In genomic region chr16:15033309-15033707, GRCh38 we compare ENCODE assay signal across 1 cellular context.
TF ChIP-seq lines count a peak whose summit lies in the region.

No MANE protein-coding gene starts in this region.

TF ChIP-seq in HepG2, 621 proteins besides CTCF, POLR2A, EP300 and RAD21 (continued from another document):
- TF ChIP-seq ZNF280B (CRISPR knock-in tag; IDR thresholded peaks at IDR 0.05; ENCODE audit: borderline replicate concordance), result 0 out of 2 replicates have a peak, but pooled peaks have one; percentile 42
- TF ChIP-seq HMG20A (CRISPR knock-in tag; IDR thresholded peaks at IDR 0.05; ENCODE audit: borderline replicate concordance), result no peak
- peak; percentile 31; the same call in 1 of the 2 replicates for TF ChIP-seq ZNF768 (CRISPR knock-in tag; IDR thresholded peaks at IDR 0.05)
- peak; percentile 58 for TF ChIP-seq RBM22 (optimal IDR thresholded peaks at IDR 0.05; ENCODE audit: low read length)
- TF ChIP-seq ZNF782 (CRISPR knock-in tag; IDR thresholded peaks at IDR 0.05; ENCODE audit: borderline replicate concordance), result no peak
- TF ChIP-seq ZC3H13 (CRISPR knock-in tag; IDR thresholded peaks at IDR 0.05), result 0 out of 2 replicates have a peak, but pooled peaks have one; percentile 33
- TF ChIP-seq ZBTB38 (CRISPR knock-in tag; IDR thresholded peaks at IDR 0.05), result peak; percentile 49; the same call in 1 of the 2 replicates
